8 cellular contexts compared by ENCODE assay signal in genomic region chr19:13012690-13013608, GRCh38. TPM values are rescaled to one million over a fixed set of nuclear protein-coding genes. Genes with fewer than 3 reads are reported as not detected.
DNase-seq lines count a peak whose midpoint lies in the region; ATAC-seq, FAIRE-seq and TF ChIP-seq lines count a peak whose summit lies in the region.

No MANE protein-coding gene starts in this region.

- WGBS in thymus: 6% methylated on average over 52 of the region's 52 CpGs

- no peak for TF ChIP-seq CTCF in GM10248 (IDR thresholded peaks at IDR 0.05; ENCODE audit: control extremely low read depth, extremely low read depth, low read depth, missing control alignments)

- H3K9me3 ChIP-seq in thymus (ENCODE audit: control insufficient read depth): peaks cover 3% of the 10 kb centered on the region

- POLR2A ChIA-PET in GM10248 (lab: Yijun Ruan, JAX): interaction anchor here (0.7 kb wide), 1 partner anchor 92 kb away, joined by 3 read pairs; no protein-coding TSS in a partner anchor

- peaks cover 14% of the 10 kb centered on the region for H3K4me1 Mint-ChIP-seq in memory B cell

- ATAC-seq in memory B cell (ENCODE audit: low read depth) (peak; percentile 45), HG02571 (IDR thresholded peaks at IDR 0.05; ENCODE audit: unreplicated experiment) (no peak), HG03342 (IDR thresholded peaks at IDR 0.05; ENCODE audit: unreplicated experiment) (no peak)

- H3K4me3 Mint-ChIP-seq in memory B cell: peak overlapping the region; percentile 85

- H3K27ac ChIP-seq in cingulate gyrus (ENCODE audit: low read depth, low read length): peak overlapping the region; percentile 93
- peak overlapping the region; percentile 18 for H3K27ac ChIP-seq in thymus (ENCODE audit: low read depth)

- CTCF ChIA-PET in GM10248 (lab: Yijun Ruan, JAX): interaction anchor here (1.1 to 2.6 kb wide), 11 partner anchors 17 to 102 kb away, joined by 3 to 15 read pairs (median 6); no protein-coding TSS in a partner anchor

- peak overlapping the region; percentile 83 for H3K27ac Mint-ChIP-seq in memory B cell

- no peak for FAIRE-seq in GM19239 (lab: Jason Lieb, UNC)

- DNase-seq in GM10248 (ENCODE audit: extremely low spot score) (peak; percentile 62), RPMI7951 (ENCODE audit: low read depth) (peak; percentile 77), memory B cell (ENCODE audit: low spot score in 2 of 2) (peak in 1 of 2 donors; percentile 28), GM19239 (ENCODE audit: insufficient read length, low spot score) (no peak)

- no peaks in the 10 kb centered on the region for H3K9me3 Mint-ChIP-seq in memory B cell

- peaks cover 80% of the 10 kb centered on the region for H3K27me3 ChIP-seq in thymus (ENCODE audit: control insufficient read depth, insufficient read depth)

- peaks cover 55% of the 10 kb centered on the region for H3K27me3 Mint-ChIP-seq in memory B cell

- no peaks in the 10 kb centered on the region for H3K4me1 ChIP-seq in thymus (ENCODE audit: control insufficient read depth, insufficient read depth, low read length)

- peak overlapping the region; percentile 32 for H3K4me3 ChIP-seq in thymus (ENCODE audit: low read length)

- H3K36me3 ChIP-seq in thymus (ENCODE audit: control insufficient read depth, insufficient read depth): no peaks in the 10 kb centered on the region

- no peaks in the 10 kb centered on the region for H3K36me3 Mint-ChIP-seq in memory B cell

RNA-seq across cellular contexts. Expression of gene NFIX, which starts 17.7 kb away (rescaled TPM):
- total RNA-seq in RPMI7951 (2014; rRNA removed; shearing (Covaris generic)): 19.6 and 22.5 TPM in 2 replicates
- polyA plus RNA-seq in thymus: 10.5 TPM

RNA-seq across cellular contexts. Expression of gene DAND5, which starts 43.6 kb away (rescaled TPM):
- not detected in 2 replicates for total RNA-seq in RPMI7951 (2014; rRNA removed; shearing (Covaris generic))
- polyA plus RNA-seq in thymus: 0.09 TPM

RNA-seq across cellular contexts. Expression of gene GADD45GIP1, which starts 55.9 kb away (rescaled TPM):
- total RNA-seq in RPMI7951 (2014; rRNA removed; shearing (Covaris generic)): 41.2 and 65.1 TPM in 2 replicates
- polyA plus RNA-seq in thymus: 27.2 TPM
